ENCODE assay signal across 8 cellular contexts in genomic region chr16:30526823-30527634, GRCh38. TPM values are rescaled to one million over a fixed set of nuclear protein-coding genes. Genes with fewer than 3 reads are reported as not detected.
DNase-seq lines count a peak whose midpoint lies in the region; ATAC-seq and TF ChIP-seq lines count a peak whose summit lies in the region.

No MANE protein-coding gene starts in this region.

- CTCF ChIA-PET in activated CD4-positive, alpha-beta T cell treated with anti-CD3 and anti-CD28 coated beads, Interleukin-2, amount 10 ng/mL, durations not matched to agents 7 days and 5 days (lab: Charles Lee) = interaction anchor here (0.6 to 2.2 kb wide), 7 partner anchors 9 to 88 kb away, joined by 3 to 8 read pairs (median 4); partner anchors contain the start of gene ZNF764

- intact Hi-C loops in CD14-positive monocyte (cut with micrococcal nuclease) = loop anchor here (1.0 to 5.0 kb wide), 6 partner anchors 8 to 85 kb away; partner anchors contain the start of genes ZNF785 (in 2 of the 2), SEPHS2 (in 1 of the 2), ZNF689 (in 1 of the 2) and ZNF764 (in 1 of the 2)

- peak overlapping the region; percentile 92 to 97 (median 97) for H3K27ac Mint-ChIP-seq in CD14-positive monocyte
- H3K27ac Mint-ChIP-seq in activated CD4-positive, alpha-beta T cell treated with anti-CD3 and anti-CD28 coated beads, Interleukin-2, amount 10 ng/mL, durations not matched to agents 7 days and 5 days = peak overlapping the region; percentile 68

- peaks cover 0 to 2% (median 0%) of the 10 kb centered on the region in 7 donors for H3K9me3 Mint-ChIP-seq in CD14-positive monocyte
- H3K9me3 Mint-ChIP-seq in activated CD4-positive, alpha-beta T cell treated with anti-CD3 and anti-CD28 coated beads, Interleukin-2, amount 10 ng/mL, durations not matched to agents 7 days and 5 days = no peaks in the 10 kb centered on the region

- TF ChIP-seq CTCF in CD14-positive monocyte (IDR thresholded peaks at IDR 0.05) = peak; percentile 49

- DNase-seq in CD14-positive monocyte (ENCODE audit: low spot score) = peak; percentile 96
- DNase-seq in NCI-H526 treated with DMSO at 0.1 percent for 48 hours (lab: John Stamatoyannopoulos, UW) = peak; percentile 94
- DNase-seq in activated CD4-positive, alpha-beta T cell treated with anti-CD3 and anti-CD28 coated beads, Interleukin-2, amount 10 ng/mL, durations not matched to agents 7 days and 5 days = peak; percentile 94
- DNase-seq in cortex of kidney (lab: John Stamatoyannopoulos, UW) = peak; percentile 91
- peak; percentile 99 for DNase-seq in left lobe of liver (ENCODE audit: low spot score)
- DNase-seq in stimulated activated CD4-positive, alpha-beta T cell treated with anti-CD3 and anti-CD28 coated beads, Interleukin-2, amount 100 ng/mL, for 24 hours = peak; percentile 94 to 98

- POLR2A ChIA-PET in activated CD4-positive, alpha-beta T cell treated with anti-CD3 and anti-CD28 coated beads, Interleukin-2, amount 10 ng/mL, durations not matched to agents 7 days and 5 days (lab: Charles Lee) = interaction anchor here (0.5 to 0.6 kb wide), 3 partner anchors 30 to 221 kb away, joined by 3 read pairs; no protein-coding TSS in a partner anchor

- H3K36me3 Mint-ChIP-seq in CD14-positive monocyte = peaks cover 20 to 26% of the 10 kb centered on the region in 2 donors
- H3K36me3 Mint-ChIP-seq in activated CD4-positive, alpha-beta T cell treated with anti-CD3 and anti-CD28 coated beads, Interleukin-2, amount 10 ng/mL, durations not matched to agents 7 days and 5 days (ENCODE audit: low read depth) = peaks cover 12% of the 10 kb centered on the region

- H3K4me3 Mint-ChIP-seq in CD14-positive monocyte = peak overlapping the region; percentile 84 to 92
- peak overlapping the region; percentile 70 for H3K4me3 Mint-ChIP-seq in activated CD4-positive, alpha-beta T cell treated with anti-CD3 and anti-CD28 coated beads, Interleukin-2, amount 10 ng/mL, durations not matched to agents 7 days and 5 days

- ATAC-seq in GM19328 (IDR thresholded peaks at IDR 0.05; ENCODE audit: unreplicated experiment) (peak; percentile 83), HG03469 (IDR thresholded peaks at IDR 0.05; ENCODE audit: unreplicated experiment) (peak; percentile 75), left lobe of liver (peak; percentile 86)

- peaks cover 29% of the 10 kb centered on the region for H3K4me1 Mint-ChIP-seq in CD14-positive monocyte
- H3K4me1 Mint-ChIP-seq in activated CD4-positive, alpha-beta T cell treated with anti-CD3 and anti-CD28 coated beads, Interleukin-2, amount 10 ng/mL, durations not matched to agents 7 days and 5 days = peaks cover 40% of the 10 kb centered on the region

- H3K27me3 Mint-ChIP-seq in CD14-positive monocyte (ENCODE audit: low read depth in 3 of 3) = peaks cover 0 to 4% (median 3%) of the 10 kb centered on the region in 3 donors
- H3K27me3 Mint-ChIP-seq in activated CD4-positive, alpha-beta T cell treated with anti-CD3 and anti-CD28 coated beads, Interleukin-2, amount 10 ng/mL, durations not matched to agents 7 days and 5 days = no peaks in the 10 kb centered on the region

RNA-seq across cellular contexts. Expression of gene ZNF768, which starts 0.7 kb away (rescaled TPM):
- polyA plus RNA-seq in CD14-positive monocyte = 1 to 10 TPM; 2.8 to 3.0 TPM
- total RNA-seq in activated CD4-positive, alpha-beta T cell treated with anti-CD3 and anti-CD28 coated beads, Interleukin-2, amount 10 ng/mL, durations not matched to agents 7 days and 5 days = 1 to 10 TPM; 1.9 to 2.6 TPM
- total RNA-seq in left lobe of liver = 21.7 TPM

RNA-seq across cellular contexts. Expression of gene ZNF747, which starts 7.6 kb away (rescaled TPM):
- polyA plus RNA-seq in CD14-positive monocyte = 1 to 10 TPM; 4.1 to 6.6 TPM
- total RNA-seq in activated CD4-positive, alpha-beta T cell treated with anti-CD3 and anti-CD28 coated beads, Interleukin-2, amount 10 ng/mL, durations not matched to agents 7 days and 5 days = 10 to 100 TPM; 10.4 to 11.8 TPM
- 7.1 TPM for total RNA-seq in left lobe of liver

RNA-seq across cellular contexts. Expression of gene ZNF764, which starts 31.1 kb away (rescaled TPM):
- polyA plus RNA-seq in CD14-positive monocyte = 1 to 10 TPM in 1 of 2 donors, under 1 TPM in 1; 0.94 to 1.0 TPM
- total RNA-seq in activated CD4-positive, alpha-beta T cell treated with anti-CD3 and anti-CD28 coated beads, Interleukin-2, amount 10 ng/mL, durations not matched to agents 7 days and 5 days = 10 to 100 TPM; 17.5 to 18.2 TPM
- total RNA-seq in left lobe of liver = 6.3 TPM

RNA-seq across cellular contexts. Expression of gene ZNF688, which starts 44.5 kb away (rescaled TPM):
- polyA plus RNA-seq in CD14-positive monocyte = 10 to 100 TPM; 18.9 to 24.1 TPM
- 10 to 100 TPM; 13.3 to 13.8 TPM for total RNA-seq in activated CD4-positive, alpha-beta T cell treated with anti-CD3 and anti-CD28 coated beads, Interleukin-2, amount 10 ng/mL, durations not matched to agents 7 days and 5 days
- 8.8 TPM for total RNA-seq in left lobe of liver

RNA-seq across cellular contexts. Expression of gene ITGAL, which starts 54.5 kb away (rescaled TPM):
- polyA plus RNA-seq in CD14-positive monocyte = 100 to 1,000 TPM in 1 of 2 donors, 10 to 100 TPM in 1; 56.8 to 109 TPM
- 100 to 1,000 TPM; 521 to 598 TPM for total RNA-seq in activated CD4-positive, alpha-beta T cell treated with anti-CD3 and anti-CD28 coated beads, Interleukin-2, amount 10 ng/mL, durations not matched to agents 7 days and 5 days
- 11.0 TPM for total RNA-seq in left lobe of liver

Comparison
In these comparisons a context has a peak if more than half of its experiments do, and no peak if none do; other contexts are left out.
1. Peak in every context shown above with its lines: DNase-seq and ATAC-seq.